Comparison of ENCODE assay signal across 20 cellular contexts in genomic region chr11:28268925-28269324, GRCh38.
DNase-seq lines count a peak whose midpoint lies in the region; ATAC-seq, FAIRE-seq and TF ChIP-seq lines count a peak whose summit lies in the region.
"Had no signal": no experiment of that assay in that cellular context is flagged by ENCODE, and none has a peak within 500 bp of the region (broad histone marks: within the 10 kb centered on the region; RNA-seq: fewer than 3 reads in every experiment).

No MANE protein-coding gene starts in this region.

- ATAC-seq in GM12878 (no peak), HG02571 (IDR thresholded peaks at IDR 0.05; ENCODE audit: unreplicated experiment) (no peak)
- ATAC-seq: A549; CD8-positive, alpha-beta T cell had no signal

- H3K4me1 Mint-ChIP-seq in CD4-positive, alpha-beta memory T cell = peaks cover 0 to 3% (median 0%) of the 10 kb centered on the region in 4 donors
- H3K4me1 Mint-ChIP-seq: B cell had no signal

- no peak overlapping the region for H3K27ac ChIP-seq in GM12878 (ENCODE audit: control insufficient read depth, insufficient read depth)
- H3K27ac ChIP-seq in CD4-positive, alpha-beta memory T cell (ENCODE audit: low read depth, low read length) = no peak overlapping the region
- H3K27ac ChIP-seq in mesendoderm (ENCODE audit: low read depth, low read length) = no peak overlapping the region
- H3K27ac ChIP-seq: 22Rv1, A549, BLaER1 had no signal

- H3K18ac ChIP-seq in mesendoderm (ENCODE audit: low read length) = no peak overlapping the region

- H3K79me2 ChIP-seq in GM12878 (ENCODE audit: control insufficient read depth, insufficient read depth, low read length) = no peaks in the 10 kb centered on the region
- H3K79me2 ChIP-seq in mesendoderm (ENCODE audit: control insufficient read depth, insufficient read depth, low read length) = no peaks in the 10 kb centered on the region

- H3K27me3 ChIP-seq in GM12878 (replicated peaks in 1 of 2; ENCODE audit: control insufficient read depth in 2 of 2, insufficient read depth in 2 of 2, low read length in 1 of 2) (no peaks in the 10 kb centered on the region), mesendoderm (ENCODE audit: insufficient read depth, low read length, poor library complexity) (no peaks in the 10 kb centered on the region)
- no peaks in the 10 kb centered on the region for H3K27me3 ChIP-seq in CD4-positive, alpha-beta memory T cell (ENCODE audit: insufficient read depth, low read length)
- H3K27me3 ChIP-seq: BLaER1 had no signal

- intact Hi-C loops in GM12878 (cut with micrococcal nuclease; ENCODE audit: unreplicated experiment) = no loop called here
- intact Hi-C loops in CD4-positive, alpha-beta memory T cell (cut with micrococcal nuclease) = no loop called here

- no peak overlapping the region for H2AFZ ChIP-seq in GM12878 (ENCODE audit: control insufficient read depth, low read depth, low read length)

- no peak overlapping the region for H3K4ac ChIP-seq in mesendoderm (ENCODE audit: low read depth, low read length)

- no TSS peak for BruUV-seq in GM12878 (replicated peaks; lab: Mats Ljungman, UMichigan)

- no peaks in the 10 kb centered on the region for H4K20me1 ChIP-seq in GM12878 (ENCODE audit: control insufficient read depth, insufficient read depth)
- H4K20me1 ChIP-seq: BLaER1 had no signal

- no peak overlapping the region for H3K4me3 Mint-ChIP-seq in CD4-positive, alpha-beta memory T cell
- H3K4me3 Mint-ChIP-seq: B cell; CD14-positive monocyte; CD4-positive, CD25-positive, alpha-beta regulatory T cell; CD8-positive, alpha-beta T cell had no signal

- TF ChIP-seq CTCF in GM12878 (IDR thresholded peaks at IDR 0.05 in 2 of 3, conservative IDR thresholded peaks at IDR 0.05 in 1 of 3; ENCODE audit: control insufficient read depth in 2 of 3, extremely low read depth in 1 of 3, insufficient read depth in 1 of 3, low read depth in 3 of 3, low read length in 3 of 3) = no peak

- peaks cover 26 to 51% of the 10 kb centered on the region in 2 donors for H3K36me3 Mint-ChIP-seq in CD4-positive, alpha-beta memory T cell

- no peak overlapping the region for H3K9ac ChIP-seq in GM12878 (ENCODE audit: control insufficient read depth, insufficient read depth, low read length)
- H3K9ac ChIP-seq in mesendoderm (ENCODE audit: low read length) = no peak overlapping the region
- H3K9ac ChIP-seq: BLaER1 had no signal

- H3K36me3 ChIP-seq in GM12878 (ENCODE audit: control insufficient read depth in 2 of 2, insufficient read depth in 2 of 2, low read length in 1 of 2) (no peaks in the 10 kb centered on the region), mesendoderm (ENCODE audit: control insufficient read depth, insufficient read depth, low read length) (no peaks in the 10 kb centered on the region)
- H3K36me3 ChIP-seq in CD4-positive, alpha-beta memory T cell (ENCODE audit: insufficient read depth, low read length) = no peaks in the 10 kb centered on the region
- H3K36me3 ChIP-seq: BLaER1 had no signal

- no peak overlapping the region for H2BK120ac ChIP-seq in mesendoderm (ENCODE audit: low read depth, low read length)

- H3K4me1 ChIP-seq in GM12878 (ENCODE audit: control insufficient read depth, insufficient read depth, low read length) (no peaks in the 10 kb centered on the region), mesendoderm (ENCODE audit: control insufficient read depth, low read depth, low read length) (no peaks in the 10 kb centered on the region)
- no peaks in the 10 kb centered on the region for H3K4me1 ChIP-seq in CD4-positive, alpha-beta memory T cell (ENCODE audit: insufficient read depth, low read length)
- H3K4me1 ChIP-seq: A549, BLaER1, Caco-2 had no signal

- CTCF ChIA-PET in GM12878 (lab: Yijun Ruan, JAX) = interaction anchor here (1.2 to 2.0 kb wide), 2 partner anchors 9 to 429 kb away, joined by 3 to 5 read pairs; no protein-coding TSS in a partner anchor
- CTCF ChIA-PET in CD4-positive, alpha-beta memory T cell (lab: Charles Lee; ENCODE audit: partially characterized antibody) = no interaction called here

- H3K23ac ChIP-seq in mesendoderm (ENCODE audit: low read length) = no peak overlapping the region

- no peak overlapping the region for H3K27ac Mint-ChIP-seq in CD4-positive, alpha-beta memory T cell
- H3K27ac Mint-ChIP-seq: B cell; CD14-positive monocyte; CD4-positive, CD25-positive, alpha-beta regulatory T cell; CD8-positive, alpha-beta T cell had no signal

- no peak for TF ChIP-seq RAD21 in GM12878 (IDR thresholded peaks at IDR 0.05; ENCODE audit: insufficient read depth, low read depth, low read length)

- no peak overlapping the region for H3K4me3 ChIP-seq in GM12878
- H3K4me3 ChIP-seq in CD4-positive, alpha-beta memory T cell (ENCODE audit: low read length in 2 of 2) = no peak overlapping the region
- H3K4me3 ChIP-seq in mesendoderm (ENCODE audit: low read length) = no peak overlapping the region
- H3K4me3 ChIP-seq: A549, BLaER1 had no signal

- TF ChIP-seq POLR2A in GM12878 (IDR thresholded peaks at IDR 0.05; ENCODE audit: low read depth, low read length) = no peak

- H2BK15ac ChIP-seq in mesendoderm (replicated peaks; ENCODE audit: low read depth) = no peak overlapping the region

- no peak overlapping the region for H2AK5ac ChIP-seq in mesendoderm (ENCODE audit: low read length)

- H2BK5ac ChIP-seq in mesendoderm (ENCODE audit: low read length) = no peak overlapping the region

- WGBS in GM12878 (ENCODE audit: insufficient coverage, insufficient replicate concordance, low lambda C conversion rate, missing lambda C conversion rate) = 95% methylated on average over 3 of the region's 3 CpGs
- WGBS in mesendoderm (ENCODE audit: extremely low coverage, insufficient coverage, low lambda C conversion rate) = no CpG with 5 or more reads among the region's 3 CpGs

- H3K27me3 Mint-ChIP-seq in CD4-positive, alpha-beta memory T cell = no peaks in the 10 kb centered on the region
- H3K27me3 Mint-ChIP-seq: B cell; CD4-positive, CD25-positive, alpha-beta regulatory T cell had no signal

- no peak for FAIRE-seq in GM12878 (lab: Jason Lieb, UNC)
- FAIRE-seq: A549, D721Med, GM12891 had no signal

- no peaks in the 10 kb centered on the region; the same call in 1 of the 3 replicates for H3K9me3 ChIP-seq in GM12878 (replicated peaks; ENCODE audit: control insufficient read depth, insufficient read depth, low read length)
- H3K9me3 ChIP-seq in CD4-positive, alpha-beta memory T cell (ENCODE audit: control insufficient read depth in 1 of 2, low read length in 2 of 2) = no peaks in the 10 kb centered on the region
- H3K9me3 ChIP-seq: A549, BLaER1, Caco-2 had no signal

- H3K56ac ChIP-seq in mesendoderm (ENCODE audit: low read length) = no peak overlapping the region

- H4K8ac ChIP-seq in mesendoderm (ENCODE audit: low read depth, low read length) = no peak overlapping the region

- SMC1A ChIA-PET in GM12878 (lab: Charles Lee; ENCODE audit: uncharacterized antibody, unreplicated experiment) = interaction anchor here (0.7 to 1.1 kb wide), 3 partner anchors 16 to 39 kb away, joined by 3 read pairs; no protein-coding TSS in a partner anchor

- no peak for TF ChIP-seq EP300 in GM12878 (IDR thresholded peaks at IDR 0.05; ENCODE audit: borderline replicate concordance in 1 of 2, control insufficient read depth in 1 of 2, low read depth in 2 of 2, low read length in 2 of 2)

- H3K9me3 Mint-ChIP-seq in CD4-positive, alpha-beta memory T cell = peaks cover 2 to 16% (median 8%) of the 10 kb centered on the region in 8 donors

- DNase-seq in G401 (ENCODE audit: low spot score) (peak; percentile 39), GM12878 (ENCODE audit: low read depth, low spot score) (no peak), cerebellum (ENCODE audit: low spot score) (peak; percentile 20), mesendoderm (no peak)
- no peak for DNase-seq in CD4-positive, alpha-beta memory T cell
- DNase-seq: AML-193; Caco-2; Calu3; CD4-positive, CD25-positive, alpha-beta regulatory T cell; CD8-positive, alpha-beta T cell; DMS79 treated with DMSO at 0.1 percent for 48 hours; GDM1 had no signal

- no peak overlapping the region for H3K4me2 ChIP-seq in GM12878 (ENCODE audit: control insufficient read depth, insufficient read depth)
- H3K4me2 ChIP-seq in mesendoderm (ENCODE audit: low read length) = no peak overlapping the region
- H3K4me2 ChIP-seq: A549, BLaER1 had no signal

- H4K5ac ChIP-seq in mesendoderm (ENCODE audit: low read length) = no peak overlapping the region

- in situ Hi-C loops in G401 (cut with HindIII; ENCODE audit: low sequenced_read_pairs) = no loop called here
- in situ Hi-C loops in GM12878 (cut with MboI) = no loop called here

- H3K79me1 ChIP-seq in mesendoderm (ENCODE audit: low read length) = no peaks in the 10 kb centered on the region

- POLR2A ChIA-PET in GM12878 (lab: Charles Lee) = no interaction called here
- POLR2A ChIA-PET in CD4-positive, alpha-beta memory T cell (lab: Charles Lee; ENCODE audit: partially characterized antibody) = no interaction called here

- RAD21 ChIA-PET in GM12878 (lab: Charles Lee; ENCODE audit: unreplicated experiment) = no interaction called here

TF ChIP-seq in GM12878, 131 proteins besides CTCF, POLR2A, EP300 and RAD21:
- peak; percentile 63 for TF ChIP-seq ZBTB40 (IDR thresholded peaks at IDR 0.05; ENCODE audit: borderline replicate concordance)
- TF ChIP-seq CBX5 (IDR thresholded peaks at IDR 0.05; ENCODE audit: low read depth) = no peak

Comparison
In these comparisons a context has a peak if more than half of its experiments do, and no peak if none do; other contexts are left out.
1. DNase-seq: peak in G401 (single experiment) and cerebellum (single experiment); none in GM12878 (single experiment), CD4-positive, alpha-beta memory T cell (0 of 5) and mesendoderm (single experiment).